Comparison of ENCODE assay signal across 26 cellular contexts in genomic region chr12:32462908-32463307, GRCh38.
"Had no signal": no experiment of that assay in that cellular context is flagged by ENCODE, and none has a peak within 500 bp of the region (broad histone marks: within the 10 kb centered on the region; RNA-seq: fewer than 3 reads in every experiment).

No MANE protein-coding gene starts in this region.

- H3K36me3 Mint-ChIP-seq: activated naive CD8-positive, alpha-beta T cell treated with anti-CD3 and anti-CD28 coated beads for 36 hours; natural killer cell treated with Interleukin-12 subunit alpha and Interleukin-12 subunit beta and Interleukin-15 and Interleukin-18, amount 100 ng/mL, for 72 hours had no signal

- H3K27ac Mint-ChIP-seq: activated CD4-positive, alpha-beta T cell treated with anti-CD3 and anti-CD28 coated beads, Interleukin-2, amount 10 ng/mL, durations not matched to agents 7 days and 5 days; activated CD8-positive, alpha-beta memory T cell treated with anti-CD3 and anti-CD28 coated beads, Interleukin-2, amount 10 ng/mL, durations not matched to agents 7 days and 5 days; activated CD8-positive, alpha-beta T cell treated with anti-CD3 and anti-CD28 coated beads for 36 hours; activated naive CD8-positive, alpha-beta T cell treated with anti-CD3 and anti-CD28 coated beads for 36 hours; effector memory CD8-positive, alpha-beta T cell; natural killer cell treated with Interleukin-12 subunit alpha and Interleukin-12 subunit beta and Interleukin-15 and Interleukin-18, amount 100 ng/mL, for 72 hours; stimulated activated naive CD8-positive, alpha-beta T cell treated with anti-CD3 and anti-CD28 coated beads, Interleukin-15, Interleukin-2, amounts not matched to agents 100 ng/mL and 50 ng/mL, for 24 hours; T-helper 2 cell treated with Interferon-gamma antibody and Interleukin-4, amounts not matched to agents 5 μg/mL and 100 μg/mL, for 36 hours had no signal

- H3K27me3 Mint-ChIP-seq: activated CD4-positive, alpha-beta T cell treated with anti-CD3 and anti-CD28 coated beads, Interleukin-2, amount 10 ng/mL, durations not matched to agents 7 days and 5 days; activated CD8-positive, alpha-beta memory T cell treated with anti-CD3 and anti-CD28 coated beads, Interleukin-2, amount 10 ng/mL, durations not matched to agents 7 days and 5 days; activated CD8-positive, alpha-beta T cell treated with anti-CD3 and anti-CD28 coated beads for 36 hours; activated naive CD8-positive, alpha-beta T cell treated with anti-CD3 and anti-CD28 coated beads for 36 hours; central memory CD8-positive, alpha-beta T cell; effector memory CD8-positive, alpha-beta T cell; progenitor cell of endocrine pancreas; stimulated activated naive CD8-positive, alpha-beta T cell treated with anti-CD3 and anti-CD28 coated beads, Interleukin-15, Interleukin-2, amounts not matched to agents 100 ng/mL and 50 ng/mL, for 24 hours had no signal

- H3K4me1 ChIP-seq: breast epithelium had no signal

- H3K4me3 ChIP-seq: breast epithelium, esophagus muscularis mucosa, left ventricle myocardium inferior, thyroid gland had no signal

- H3K4me3 Mint-ChIP-seq: activated CD4-positive, alpha-beta T cell treated with anti-CD3 and anti-CD28 coated beads, Interleukin-2, amount 10 ng/mL, durations not matched to agents 7 days and 5 days; activated CD8-positive, alpha-beta memory T cell treated with anti-CD3 and anti-CD28 coated beads, Interleukin-2, amount 10 ng/mL, durations not matched to agents 7 days and 5 days; activated CD8-positive, alpha-beta T cell treated with anti-CD3 and anti-CD28 coated beads for 36 hours; activated naive CD8-positive, alpha-beta T cell treated with anti-CD3 and anti-CD28 coated beads for 36 hours; central memory CD8-positive, alpha-beta T cell; effector memory CD8-positive, alpha-beta T cell; natural killer cell treated with Interleukin-12 subunit alpha and Interleukin-12 subunit beta and Interleukin-15 and Interleukin-18, amount 100 ng/mL, for 72 hours; stimulated activated naive CD8-positive, alpha-beta T cell treated with anti-CD3 and anti-CD28 coated beads, Interleukin-15, Interleukin-2, amounts not matched to agents 100 ng/mL and 50 ng/mL, for 24 hours; T-helper 2 cell treated with Interferon-gamma antibody and Interleukin-4, amounts not matched to agents 5 μg/mL and 100 μg/mL, for 36 hours had no signal

- ATAC-seq: activated CD8-positive, alpha-beta memory T cell treated with anti-CD3 and anti-CD28 coated beads, Interleukin-2, amount 10 ng/mL, durations not matched to agents 7 days and 5 days; activated CD8-positive, alpha-beta T cell treated with anti-CD3 and anti-CD28 coated beads for 36 hours; effector memory CD8-positive, alpha-beta T cell; natural killer cell treated with Interleukin-12 subunit alpha and Interleukin-12 subunit beta and Interleukin-15 and Interleukin-18, amount 100 ng/mL, for 72 hours; right cardiac atrium had no signal

- H3K4me1 Mint-ChIP-seq: activated CD4-positive, alpha-beta T cell treated with anti-CD3 and anti-CD28 coated beads, Interleukin-2, amount 10 ng/mL, durations not matched to agents 7 days and 5 days; activated CD8-positive, alpha-beta memory T cell treated with anti-CD3 and anti-CD28 coated beads, Interleukin-2, amount 10 ng/mL, durations not matched to agents 7 days and 5 days; activated naive CD8-positive, alpha-beta T cell treated with anti-CD3 and anti-CD28 coated beads for 36 hours; central memory CD8-positive, alpha-beta T cell had no signal

- H3K9me3 Mint-ChIP-seq: activated CD4-positive, alpha-beta T cell treated with anti-CD3 and anti-CD28 coated beads, Interleukin-2, amount 10 ng/mL, durations not matched to agents 7 days and 5 days; activated CD8-positive, alpha-beta T cell treated with anti-CD3 and anti-CD28 coated beads for 36 hours; activated naive CD8-positive, alpha-beta T cell treated with anti-CD3 and anti-CD28 coated beads for 36 hours; central memory CD8-positive, alpha-beta T cell; effector memory CD8-positive, alpha-beta T cell; natural killer cell treated with Interleukin-12 subunit alpha and Interleukin-12 subunit beta and Interleukin-15 and Interleukin-18, amount 100 ng/mL, for 72 hours; stimulated activated naive CD8-positive, alpha-beta T cell treated with anti-CD3 and anti-CD28 coated beads, Interleukin-15, Interleukin-2, amounts not matched to agents 100 ng/mL and 50 ng/mL, for 24 hours; T-helper 2 cell treated with Interferon-gamma antibody and Interleukin-4, amounts not matched to agents 5 μg/mL and 100 μg/mL, for 36 hours had no signal

- H3K27me3 ChIP-seq: breast epithelium, esophagus muscularis mucosa, thyroid gland had no signal

- H3K9me3 ChIP-seq: breast epithelium, esophagus muscularis mucosa, left ventricle myocardium inferior, thyroid gland had no signal

- H3K36me3 ChIP-seq: breast epithelium, esophagus muscularis mucosa, left ventricle myocardium inferior, thyroid gland had no signal

- DNase-seq: activated CD4-positive, alpha-beta T cell treated with anti-CD3 and anti-CD28 coated beads, Interleukin-2, amount 10 ng/mL, durations not matched to agents 7 days and 5 days; activated CD4-positive, CD25-positive, alpha-beta regulatory T cell treated with anti-CD3 and anti-CD28 coated beads, Interleukin-2, amount 50 U/mL, for 72 hours; activated CD8-positive, alpha-beta memory T cell treated with anti-CD3 and anti-CD28 coated beads, Interleukin-2, amount 10 ng/mL, durations not matched to agents 7 days and 5 days; activated CD8-positive, alpha-beta T cell treated with anti-CD3 and anti-CD28 coated beads for 36 hours; activated gamma-delta T cell; activated naive CD8-positive, alpha-beta T cell treated with anti-CD3 and anti-CD28 coated beads for 36 hours; activated T-cell treated with anti-CD3 and anti-CD28 coated beads for 4 hours; effector memory CD8-positive, alpha-beta T cell; hippocampal formation; kidney glomerular epithelial cell; left ventricle myocardium inferior; mammary epithelial cell; midbrain; right cardiac atrium; stimulated activated CD4-positive, alpha-beta T cell treated with anti-CD3 and anti-CD28 coated beads, Interleukin-12 subunit alpha, Interleukin-12 subunit beta, amount 100 ng/mL, for 4 hours; stimulated activated CD4-positive, alpha-beta T cell treated with anti-CD3 and anti-CD28 coated beads, Interleukin-4, amount 100 ng/mL, for 4 hours; substantia nigra; thyroid gland had no signal

- H3K27ac ChIP-seq: breast epithelium, esophagus muscularis mucosa, left ventricle myocardium inferior, thyroid gland, VCaP had no signal
